In the genomic region with DNA sequence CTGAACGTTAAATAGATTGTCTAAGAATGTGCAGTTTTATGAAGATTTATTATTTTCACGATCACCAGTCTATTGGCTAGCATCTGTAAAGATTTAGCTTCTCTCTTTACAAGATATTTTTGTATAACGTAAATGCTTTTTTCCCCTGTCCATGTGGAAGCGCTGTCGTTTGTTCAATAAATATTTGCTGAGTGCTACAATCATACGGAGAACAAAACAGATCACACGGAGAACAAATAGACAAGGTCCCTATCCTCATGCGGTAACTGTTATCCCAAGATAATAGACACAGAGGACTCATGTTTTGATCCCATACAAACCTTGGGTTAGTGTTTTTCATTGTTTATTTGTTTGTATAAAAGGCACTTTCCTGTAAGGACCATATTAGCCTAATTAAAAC, we compare ENCODE assay signal across 16 cellular contexts.
DNase-seq lines count a peak whose midpoint lies in the region; ATAC-seq, FAIRE-seq and TF ChIP-seq lines count a peak whose summit lies in the region.
"Had no signal": no experiment of that assay in that cellular context is flagged by ENCODE, and none has a peak within 500 bp of the region (broad histone marks: within the 10 kb centered on the region; RNA-seq: fewer than 3 reads in every experiment).

No MANE protein-coding gene starts in this region.

- TF ChIP-seq EP300 in HepG2 (IDR thresholded peaks at IDR 0.05; ENCODE audit: low read depth in 2 of 2, low read length in 2 of 2) (no peak), HepG2 (CRISPR knock-in tag; IDR thresholded peaks at IDR 0.05; ENCODE audit: borderline replicate concordance) (no peak), ovary (IDR thresholded peaks at IDR 0.05) (no peak)

- H3K9me3 ChIP-seq in SJSA1 (replicated peaks) (no peaks in the 10 kb centered on the region), HepG2 (ENCODE audit: low read length) (no peaks in the 10 kb centered on the region), ovary (no peaks in the 10 kb centered on the region), endodermal cell (ENCODE audit: control insufficient read depth, low read length) (peaks cover under 1% of the 10 kb centered on the region)

- no peak overlapping the region for H3K4me3 Mint-ChIP-seq in endodermal cell
- H3K4me3 Mint-ChIP-seq: activated CD4-positive, alpha-beta T cell treated with anti-CD3 and anti-CD28 coated beads, Interleukin-2, amount 10 ng/mL, durations not matched to agents 7 days and 5 days; activated T-cell treated with anti-CD3 and anti-CD28 coated beads, Interleukin-2, amount 50 U/mL, for 4 hours; dendritic cell treated with granulocyte-macrophage colony-stimulating factor and Interleukin-4, amounts not matched to agents 40 ng/mL and 50 ng/mL, for 4 days; naive B cell had no signal

- no peaks in the 10 kb centered on the region for H3K36me3 ChIP-seq in ACC112 (ENCODE audit: insufficient read depth, low read length)
- no peaks in the 10 kb centered on the region; the same call in 1 of the 2 replicates for H3K36me3 ChIP-seq in SJSA1
- no peaks in the 10 kb centered on the region for H3K36me3 ChIP-seq in HepG2 (replicated peaks in 1 of 2; ENCODE audit: control insufficient read depth in 1 of 2, insufficient read depth in 2 of 2, low read length in 2 of 2)
- no peaks in the 10 kb centered on the region for H3K36me3 ChIP-seq in ovary
- no peaks in the 10 kb centered on the region for H3K36me3 ChIP-seq in endodermal cell (ENCODE audit: control insufficient read depth, insufficient read depth, low read length)

- no peaks in the 10 kb centered on the region for H3K36me3 Mint-ChIP-seq in endodermal cell (ENCODE audit: low read depth)
- H3K36me3 Mint-ChIP-seq: naive B cell had no signal

- peaks cover 2% of the 10 kb centered on the region for H3K4me1 ChIP-seq in ACC112 (ENCODE audit: control insufficient read depth, insufficient read depth, low read length, unreplicated experiment)
- peaks cover 15% of the 10 kb centered on the region for H3K4me1 ChIP-seq in SJSA1 (replicated peaks)
- H3K4me1 ChIP-seq in HepG2 (ENCODE audit: insufficient read depth, low read length): peaks cover 11% of the 10 kb centered on the region
- peaks cover 4% of the 10 kb centered on the region for H3K4me1 ChIP-seq in ovary (ENCODE audit: insufficient read depth)
- no peaks in the 10 kb centered on the region for H3K4me1 ChIP-seq in endodermal cell (ENCODE audit: control insufficient read depth, insufficient read depth, low read length)

- 9% methylated on average over 8 of the region's 8 CpGs for WGBS in HepG2 (ENCODE audit: low lambda C conversion rate)
- WGBS in ovary, 3 donors: 14 to 19% (median 17%) methylated on average over 8 of the region's 8 CpGs
- 87% methylated on average over 6 to 8 of the region's 8 CpGs for WGBS in endodermal cell (ENCODE audit: insufficient coverage in 1 of 2, insufficient read length in 1 of 2), 2 experiments

- no peaks in the 10 kb centered on the region for H3K27me3 Mint-ChIP-seq in endodermal cell (ENCODE audit: insufficient read depth)
- H3K27me3 Mint-ChIP-seq: dendritic cell treated with granulocyte-macrophage colony-stimulating factor and Interleukin-4, amounts not matched to agents 40 ng/mL and 50 ng/mL, for 4 days had no signal

- in situ Hi-C loops in HepG2 (cut with HindIII; ENCODE audit: extremely low pct_ligation_motif_present, low pct_unique_long_range_greater_than_20kb): loop anchor here (25.0 kb wide), 1 partner anchor 539 kb away; no protein-coding TSS in a partner anchor

- peak; percentile 79 for ATAC-seq in HepG2
- ATAC-seq: activated T-cell treated with anti-CD3 and anti-CD28 coated beads, Interleukin-2, amount 50 U/mL, for 4 hours had no signal

- peak overlapping the region; percentile 32; the same call in 1 of the 2 replicates for H3K4me2 ChIP-seq in HepG2 (ENCODE audit: low read depth, low read length)

- H3K9ac ChIP-seq in HepG2 (ENCODE audit: insufficient read depth, low read depth, low read length) (no peak overlapping the region), endodermal cell (ENCODE audit: extremely low read depth, low read length, poor library complexity, severe bottlenecking) (no peak overlapping the region)

- FAIRE-seq in HepG2 (lab: Jason Lieb, UNC): no peak

- H3K27me3 ChIP-seq in ACC112 (ENCODE audit: insufficient read depth, low read length): no peaks in the 10 kb centered on the region
- no peaks in the 10 kb centered on the region for H3K27me3 ChIP-seq in SJSA1 (replicated peaks)
- H3K27me3 ChIP-seq in HepG2 (ENCODE audit: control insufficient read depth in 1 of 2, insufficient read depth in 2 of 2, low read length in 2 of 2): peaks cover 0 to 3% of the 10 kb centered on the region in 2 experiments; a peak in 1 of 5 replicates
- no peaks in the 10 kb centered on the region for H3K27me3 ChIP-seq in ovary
- no peaks in the 10 kb centered on the region for H3K27me3 ChIP-seq in endodermal cell (ENCODE audit: control insufficient read depth, insufficient read depth, low read length, poor library complexity, severe bottlenecking)

- H2AFZ ChIP-seq in ACC112 (ENCODE audit: low read length, unreplicated experiment): peak overlapping the region; percentile 77
- H2AFZ ChIP-seq in HepG2 (ENCODE audit: low read length): no peak overlapping the region

- intact Hi-C loops in HepG2 (cut with micrococcal nuclease; ENCODE audit: unreplicated experiment): no loop called here
- intact Hi-C loops in ovary (cut with DNase I): no loop called here
- intact Hi-C loops in posterior vena cava (cut with DNase I): loop anchor here in 1 of 2 donors (2.0 to 5.0 kb wide), 2 partner anchors 73 to 1984 kb away; no protein-coding TSS in a partner anchor

- H3K4me3 ChIP-seq in ACC112 (ENCODE audit: low read depth, low read length): peak overlapping the region; percentile 74
- H3K4me3 ChIP-seq in SJSA1: peak overlapping the region; percentile 26
- H3K4me3 ChIP-seq in HepG2 (replicated peaks in 1 of 3; ENCODE audit: insufficient read depth in 1 of 3, low read depth in 2 of 3, low read length in 3 of 3): no peak overlapping the region
- H3K4me3 ChIP-seq in ovary: no peak overlapping the region
- no peak overlapping the region for H3K4me3 ChIP-seq in endodermal cell (ENCODE audit: low read length)

- POLR2A ChIA-PET in HepG2 (lab: Yijun Ruan, JAX): no interaction called here

- CTCF ChIA-PET in HepG2 (lab: Yijun Ruan, JAX; ENCODE audit: low intra/inter-chr PET ratio, low total read pairs): no interaction called here

- peak; percentile 27 for DNase-seq in NCI-H1092 (lab: John Stamatoyannopoulos, UW)
- DNase-seq in SJSA1 (ENCODE audit: low read depth in 1 of 2, low spot score in 2 of 2): peak in 1 of 2 experiments; percentile 42
- DNase-seq in HepG2 (ENCODE audit: low spot score): peak; percentile 44
- no peak for DNase-seq in ovary
- DNase-seq in endodermal cell: no peak
- no peak for DNase-seq in posterior vena cava (ENCODE audit: low spot score)
- no peak for DNase-seq in superior temporal gyrus (ENCODE audit: extremely low spot score)
- DNase-seq: activated CD4-positive, alpha-beta T cell treated with anti-CD3 and anti-CD28 coated beads, Interleukin-2, amount 10 ng/mL, durations not matched to agents 7 days and 5 days; activated T-cell treated with anti-CD3 and anti-CD28 coated beads, Interleukin-2, amount 50 U/mL, for 4 hours; amniotic stem cell; hypothalamus; naive B cell; NCI-H1694; Right ventricle myocardium superior had no signal

- H3K27ac Mint-ChIP-seq in endodermal cell: no peak overlapping the region
- H3K27ac Mint-ChIP-seq: activated CD4-positive, alpha-beta T cell treated with anti-CD3 and anti-CD28 coated beads, Interleukin-2, amount 10 ng/mL, durations not matched to agents 7 days and 5 days; dendritic cell treated with granulocyte-macrophage colony-stimulating factor and Interleukin-4, amounts not matched to agents 40 ng/mL and 50 ng/mL, for 4 days; naive B cell had no signal

- no TSS peak for BruUV-seq in HepG2 (replicated peaks; lab: Mats Ljungman, UMichigan)

- no peak for TF ChIP-seq POLR2A in HepG2 (IDR thresholded peaks at IDR 0.05; ENCODE audit: insufficient read depth in 1 of 2, low read depth in 2 of 2, low read length in 2 of 2)
- no peak for TF ChIP-seq POLR2A in ovary (IDR thresholded peaks at IDR 0.05)

- H3K9me3 Mint-ChIP-seq in endodermal cell: no peaks in the 10 kb centered on the region
- H3K9me3 Mint-ChIP-seq: naive B cell had no signal

- TF ChIP-seq CTCF in HepG2 (CRISPR knock-in tag; IDR thresholded peaks at IDR 0.05): no peak
- TF ChIP-seq CTCF in ovary (IDR thresholded peaks at IDR 0.05): no peak
- TF ChIP-seq CTCF in endodermal cell (conservative IDR thresholded peaks at IDR 0.05): no peak

- H3K4me1 Mint-ChIP-seq in endodermal cell: peaks cover 28% of the 10 kb centered on the region
- H3K4me1 Mint-ChIP-seq: activated CD4-positive, alpha-beta T cell treated with anti-CD3 and anti-CD28 coated beads, Interleukin-2, amount 10 ng/mL, durations not matched to agents 7 days and 5 days; naive B cell had no signal

- H3K27ac ChIP-seq in ACC112 (ENCODE audit: low read depth, low read length): no peak overlapping the region
- H3K27ac ChIP-seq in SJSA1: peak overlapping the region; percentile 27
- no peak overlapping the region for H3K27ac ChIP-seq in HepG2 (ENCODE audit: extremely low read length, insufficient read depth, low read length)
- H3K27ac ChIP-seq in ovary: no peak overlapping the region
- no peak overlapping the region for H3K27ac ChIP-seq in endodermal cell (ENCODE audit: low read depth, low read length)

- TF ChIP-seq RAD21 in HepG2 (CRISPR knock-in tag; IDR thresholded peaks at IDR 0.05): no peak

- no peaks in the 10 kb centered on the region for H3K79me2 ChIP-seq in ACC112 (ENCODE audit: control insufficient read depth, insufficient read depth, low read length, unreplicated experiment)
- H3K79me2 ChIP-seq in HepG2 (ENCODE audit: insufficient read depth, low read length): no peaks in the 10 kb centered on the region

- no peaks in the 10 kb centered on the region for H4K20me1 ChIP-seq in HepG2 (ENCODE audit: insufficient read depth, low read length)

TF ChIP-seq in HepG2, 621 proteins besides CTCF, POLR2A, EP300 and RAD21 (continues in another document):
- TF ChIP-seq ZNF790 (CRISPR knock-in tag; IDR thresholded peaks at IDR 0.05; ENCODE audit: borderline replicate concordance) (no peak), MAFF (IDR thresholded peaks at IDR 0.05; ENCODE audit: low read depth, low read length) (peak; percentile 34; the same call in 1 of the 2 replicates), SOX13 (IDR thresholded peaks at IDR 0.05) (peak; percentile 55; the same call in 1 of the 2 replicates), SOX13 (CRISPR knock-in tag; conservative IDR thresholded peaks at IDR 0.05 in 1 of 2, IDR thresholded peaks at IDR 0.05 in 1 of 2) (peak in 1 of 2 experiments; percentile 90; a peak in 2 of 4 replicates)

Comparison
In these comparisons a context has a peak if more than half of its experiments do, and no peak if none do; other contexts are left out.
1. H3K4me3 ChIP-seq: peak in ACC112 (single experiment) and SJSA1 (single experiment); none in HepG2 (0 of 3), ovary (single experiment) and endodermal cell (single experiment).
2. DNase-seq: peak in NCI-H1092 (single experiment) and HepG2 (single experiment); none in ovary (0 of 5), endodermal cell (single experiment), posterior vena cava (single experiment) and superior temporal gyrus (single experiment).